Comparison of ENCODE assay signal across 27 cellular contexts in genomic region chr20:62986257-62986807, GRCh38. TPM values are rescaled to one million over a fixed set of nuclear protein-coding genes. Genes with fewer than 3 reads are reported as not detected.
"Had no signal": no experiment of that assay in that cellular context is flagged by ENCODE, and none has a peak within 500 bp of the region (broad histone marks: within the 10 kb centered on the region; RNA-seq: fewer than 3 reads in every experiment).

No MANE protein-coding gene starts in this region.

- H3K9me3 ChIP-seq: colonic mucosa, esophagus muscularis mucosa, gastroesophageal sphincter, neutrophil, psoas muscle, right lobe of liver, suprapubic skin, thyroid gland, uterus had no signal

- H3K27me3 ChIP-seq: colonic mucosa, right lobe of liver, thyroid gland had no signal

- H3K27ac ChIP-seq: colonic mucosa, dorsolateral prefrontal cortex, epithelial cell of prostate, esophagus muscularis mucosa, gastroesophageal sphincter, neutrophil, psoas muscle, right lobe of liver, suprapubic skin, thyroid gland, uterus had no signal

- H3K36me3 Mint-ChIP-seq: naive B cell, type B pancreatic cell had no signal

- H3K4me3 ChIP-seq: colonic mucosa, dorsolateral prefrontal cortex, esophagus muscularis mucosa, gastroesophageal sphincter, psoas muscle, right lobe of liver, suprapubic skin, thyroid gland, uterus had no signal

- H3K4me1 ChIP-seq: colonic mucosa, esophagus muscularis mucosa, gastroesophageal sphincter, psoas muscle, right lobe of liver, suprapubic skin, thyroid gland, uterus had no signal

- H3K36me3 ChIP-seq: colonic mucosa, esophagus muscularis mucosa, gastroesophageal sphincter, neutrophil, right lobe of liver, suprapubic skin, thyroid gland, uterus had no signal

- H3K4me3 Mint-ChIP-seq: naive B cell, nephron progenitor cell, type B pancreatic cell had no signal

- H3K9me3 Mint-ChIP-seq: naive B cell, nephron progenitor cell, type B pancreatic cell had no signal

- DNase-seq: colonic mucosa; dorsolateral prefrontal cortex; effector memory CD4-positive, alpha-beta T cell; left colon; left ventricle myocardium superior; mesendoderm; naive B cell; nephron progenitor cell; psoas muscle; retina; right lobe of liver; stimulated activated CD4-positive, alpha-beta T cell treated with anti-CD3 and anti-CD28 coated beads, Interleukin-4, amount 100 ng/mL, for 1 hour; stimulated activated CD8-positive, alpha-beta memory T cell treated with anti-CD3 and anti-CD28 coated beads, Interleukin-4, amount 100 ng/mL, for 48 hours; stimulated activated naive CD4-positive, alpha-beta T cell; thyroid gland; uterus had no signal

- ATAC-seq: gastroesophageal sphincter, left colon, psoas muscle had no signal

- H3K27ac Mint-ChIP-seq: nephron progenitor cell, type B pancreatic cell had no signal

RNA-seq across cellular contexts. Expression of gene BHLHE23, which starts 20.4 kb away (rescaled TPM):
- total RNA-seq: cerebellum, colonic mucosa, dorsolateral prefrontal cortex, esophagus muscularis mucosa, fibroblast of villous mesenchyme, gastroesophageal sphincter, kidney epithelial cell, left colon, left ventricle myocardium superior, lung microvascular endothelial cell, osteoblast, psoas muscle, right lobe of liver, suprapubic skin, thyroid gland, uterus had no signal
- polyA plus RNA-seq: psoas muscle had no signal
